ENCODE assay signal across 27 cellular contexts in genomic region chr11:67298786-67299185, GRCh38. TPM values are rescaled to one million over a fixed set of nuclear protein-coding genes. Genes with fewer than 3 reads are reported as not detected.
A peak's percentile ranks its signal among the peaks of the same experiment; 100 is the strongest.
DNase-seq lines count a peak whose midpoint lies in the region; ATAC-seq, FAIRE-seq and TF ChIP-seq lines count a peak whose summit lies in the region.
"Had no signal": no experiment of that assay in that cellular context is flagged by ENCODE, and none has a peak within 500 bp of the region (broad histone marks: within the 10 kb centered on the region; RNA-seq: fewer than 3 reads in every experiment).

No MANE protein-coding gene starts in this region.

- peak overlapping the region; percentile 1; the same call in 1 of the 2 replicates for H3K27ac ChIP-seq in VCaP
- H3K27ac ChIP-seq in kidney (ENCODE audit: low read depth in 2 of 2, low read length in 2 of 2), result no peak overlapping the region
- no peak overlapping the region for H3K27ac ChIP-seq in upper lobe of right lung
- H3K27ac ChIP-seq: left lung, psoas muscle, transverse colon had no signal

- no peak for FAIRE-seq in kidney (lab: Jason Lieb, UNC)
- FAIRE-seq: GM12892, HepG2 had no signal

- peaks cover 5 to 13% of the 10 kb centered on the region in 2 donors for H3K4me1 ChIP-seq in kidney (ENCODE audit: control insufficient read depth in 1 of 2, insufficient read depth in 1 of 2, low read depth in 1 of 2, low read length in 2 of 2)
- H3K4me1 ChIP-seq in upper lobe of right lung, result peaks cover 18% of the 10 kb centered on the region

- no peak for TF ChIP-seq CTCF in VCaP (conservative IDR thresholded peaks at IDR 0.05)
- no peak for TF ChIP-seq CTCF in kidney (IDR thresholded peaks at IDR 0.05; ENCODE audit: borderline replicate concordance, extremely low read depth, insufficient read depth)
- TF ChIP-seq CTCF in upper lobe of right lung (IDR thresholded peaks at IDR 0.05), result no peak

- ATAC-seq in Right ventricle myocardium superior (ENCODE audit: poor library complexity) (no peak), left cardiac atrium (no peak), upper lobe of right lung (no peak), HG02610 (IDR thresholded peaks at IDR 0.05; ENCODE audit: unreplicated experiment) (no peak)
- ATAC-seq: HepG2, left lung, psoas muscle had no signal

- intact Hi-C loops in Right ventricle myocardium superior (cut with DNase I) (no loop called here), left cardiac atrium (cut with DNase I) (no loop called here), kidney (cut with DNase I) (no loop called here), upper lobe of right lung (cut with DNase I) (no loop called here)

- peak; percentile 9 for DNase-seq in Right ventricle myocardium superior
- no peak for DNase-seq in left cardiac atrium
- peak; percentile 40 for DNase-seq in kidney
- peak; percentile 30 for DNase-seq in upper lobe of right lung
- DNase-seq in NCI-H2171 treated with DMSO at 0.1 percent for 48 hours (lab: John Stamatoyannopoulos, UW), result no peak
- DNase-seq in cerebellar cortex (ENCODE audit: low spot score), result no peak
- DNase-seq: ACHN; activated CD4-positive, alpha-beta T cell treated with anti-CD3 and anti-CD28 coated beads, Interleukin-2, amount 10 ng/mL, durations not matched to agents 7 days and 5 days; cortex of kidney; DMS53; effector memory CD4-positive, alpha-beta T cell; erythroblast; H9; Karpas-422; mesendoderm; NCI-H2029; NCI-H524 treated with DMSO at 0.1 percent for 48 hours; nucleus accumbens; OCI-M1; stimulated activated CD4-positive, alpha-beta T cell treated with anti-CD3 and anti-CD28 coated beads, Interleukin-4, amount 100 ng/mL, for 24 hours; transverse colon had no signal

- H3K36me3 ChIP-seq in kidney (ENCODE audit: control insufficient read depth in 1 of 2, insufficient read depth in 2 of 2, low read length in 2 of 2) (peaks cover 2 to 4% of the 10 kb centered on the region in 2 donors), upper lobe of right lung (peaks cover 44% of the 10 kb centered on the region)

- H3K9me3 ChIP-seq in kidney (ENCODE audit: control insufficient read depth in 1 of 2, low read length in 2 of 2), result no peaks in the 10 kb centered on the region
- peaks cover 6% of the 10 kb centered on the region for H3K9me3 ChIP-seq in upper lobe of right lung

- no peak overlapping the region for H3K4me3 ChIP-seq in kidney (ENCODE audit: low read length in 2 of 2)
- no peak overlapping the region for H3K4me3 ChIP-seq in upper lobe of right lung
- H3K4me3 ChIP-seq: left lung, psoas muscle, transverse colon had no signal

- H3K9ac ChIP-seq in kidney (ENCODE audit: low read length in 2 of 2), result no peak overlapping the region

- no peaks in the 10 kb centered on the region for H3K27me3 ChIP-seq in upper lobe of right lung
- H3K27me3 ChIP-seq: left lung, transverse colon had no signal

RNA-seq across cellular contexts. Expression of gene SSH3, which starts 4.5 kb away (rescaled TPM):
- total RNA-seq in Right ventricle myocardium superior, result 12.1 TPM
- total RNA-seq in left cardiac atrium, result 10 to 100 TPM; 18.1 to 22.2 TPM
- total RNA-seq in kidney, result 68.9 TPM
- polyA plus RNA-seq in kidney (ENCODE audit: insufficient read depth, low read depth, low replicate concordance), result 25.0 TPM
- 36.4 TPM for total RNA-seq in upper lobe of right lung

RNA-seq across cellular contexts. Expression of gene ANKRD13D, which starts 9.7 kb away (rescaled TPM):
- 11.6 TPM for total RNA-seq in Right ventricle myocardium superior
- 10 to 100 TPM; 22.1 to 22.6 TPM for total RNA-seq in left cardiac atrium
- total RNA-seq in kidney, result 68.3 TPM
- polyA plus RNA-seq in kidney (ENCODE audit: insufficient read depth, low read depth, low replicate concordance), result 21.9 TPM
- 59.4 TPM for total RNA-seq in upper lobe of right lung

RNA-seq across cellular contexts. Expression of gene GRK2, which starts 32.5 kb away (rescaled TPM):
- 53.4 TPM for total RNA-seq in Right ventricle myocardium superior
- 10 to 100 TPM; 51.6 to 52.6 TPM for total RNA-seq in left cardiac atrium
- 80.8 TPM for total RNA-seq in kidney
- polyA plus RNA-seq in kidney (ENCODE audit: insufficient read depth, low read depth, low replicate concordance), result 28.2 TPM
- total RNA-seq in upper lobe of right lung, result 98.4 TPM

RNA-seq across cellular contexts. Expression of gene POLD4, which starts 54.6 kb away (rescaled TPM):
- 39.9 TPM for total RNA-seq in Right ventricle myocardium superior
- 10 to 100 TPM; 54.5 to 59.3 TPM for total RNA-seq in left cardiac atrium
- 54.4 TPM for total RNA-seq in kidney
- 174 TPM for polyA plus RNA-seq in kidney (ENCODE audit: insufficient read depth, low read depth, low replicate concordance)
- 69.3 TPM for total RNA-seq in upper lobe of right lung

Comparison
In these comparisons a context has a peak if more than half of its experiments do, and no peak if none do; other contexts are left out.
1. DNase-seq: peak in Right ventricle myocardium superior (single experiment), kidney (single experiment) and upper lobe of right lung (single experiment); none in left cardiac atrium (single experiment), NCI-H2171 treated with DMSO at 0.1 percent for 48 hours (single experiment) and cerebellar cortex (single experiment).